In the genomic region with DNA sequence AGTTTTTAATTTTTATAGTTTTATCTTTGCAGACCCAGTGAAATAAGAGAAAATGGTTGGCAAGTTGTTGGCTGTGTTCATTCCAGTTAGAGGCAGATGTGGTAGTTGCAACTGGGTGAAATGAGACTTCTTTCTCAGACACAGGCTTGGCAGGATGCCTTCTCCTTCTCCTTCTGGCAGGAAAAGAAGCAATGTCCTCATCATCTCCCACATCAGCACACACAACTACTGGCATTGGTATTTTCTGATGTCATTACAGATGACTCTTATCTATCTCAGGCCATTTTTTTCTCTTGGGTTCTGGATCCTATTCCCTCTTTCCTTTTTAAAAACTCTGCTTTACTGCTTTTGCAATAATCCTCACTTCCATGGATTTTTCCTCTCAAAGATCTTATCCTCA, we compare ENCODE assay signal across 20 cellular contexts.
A peak's percentile ranks its signal among the peaks of the same experiment; 100 is the strongest.
DNase-seq lines count a peak whose midpoint lies in the region; ATAC-seq, FAIRE-seq and TF ChIP-seq lines count a peak whose summit lies in the region.
"Had no signal": no experiment of that assay in that cellular context is flagged by ENCODE, and none has a peak within 500 bp of the region (broad histone marks: within the 10 kb centered on the region; RNA-seq: fewer than 3 reads in every experiment).

No MANE protein-coding gene starts in this region.

- no peak overlapping the region for H4K5ac ChIP-seq in H1 (ENCODE audit: insufficient read length, low read depth, low read length)

- no peaks in the 10 kb centered on the region for H3K79me2 ChIP-seq in H1 (ENCODE audit: control insufficient read depth in 1 of 2, insufficient read depth in 2 of 2, low read length in 2 of 2)
- no peaks in the 10 kb centered on the region for H3K79me2 ChIP-seq in hepatocyte

- no peak overlapping the region for H4K91ac ChIP-seq in H1 (replicated peaks; ENCODE audit: insufficient read length, low read length)

- H2BK5ac ChIP-seq in H1 (ENCODE audit: low read depth, low read length) = no peak overlapping the region

- TF ChIP-seq POLR2A in H1 (IDR thresholded peaks at IDR 0.05; ENCODE audit: control extremely low read depth in 1 of 2, low read depth in 2 of 2, low read length in 2 of 2) = no peak
- no peak for TF ChIP-seq POLR2A in testis (IDR thresholded peaks at IDR 0.05)

- H3K4me2 ChIP-seq in H1 (ENCODE audit: insufficient read depth in 1 of 2, low read depth in 2 of 2, low read length in 2 of 2) (no peak overlapping the region), hepatocyte (no peak overlapping the region)

- H3K27ac ChIP-seq in H1 (ENCODE audit: low read depth, low read length) (no peak overlapping the region), hepatocyte (peak overlapping the region; percentile 23), testis (no peak overlapping the region)
- H3K27ac ChIP-seq: esophagus muscularis mucosa, uterus had no signal

- H2BK15ac ChIP-seq in H1 (ENCODE audit: low read length) = no peak overlapping the region

- peak; percentile 87 for DNase-seq in AG04449 (ENCODE audit: low read depth, low spot score)
- peak; percentile 64 for DNase-seq in LHCN-M2 (ENCODE audit: low read depth)
- DNase-seq in H1 (ENCODE audit: low read depth in 1 of 2, low spot score in 2 of 2) = no peak
- peak; percentile 48 for DNase-seq in hepatocyte (ENCODE audit: low spot score)
- DNase-seq in testis = no peak
- no peak for DNase-seq in NCI-H2029 treated with DMSO at 0.1 percent for 48 hours (lab: John Stamatoyannopoulos, UW)
- no peak for DNase-seq in HCEC 1CT
- DNase-seq: activated CD4-positive, alpha-beta T cell treated with anti-CD3 and anti-CD28 coated beads for 1 hour; AML-193; H9; NCI-H1694; NCI-H524; stimulated activated naive B cell treated with anti-CD40 and anti-IgM and Interleukin-4, amounts not matched to agents 10 μg/mL and 1 μg/mL and 100 μg/mL, for 72 hours; T-helper 17 cell had no signal

- no peak overlapping the region for H2BK120ac ChIP-seq in H1 (replicated peaks; ENCODE audit: low read depth, low read length)

- ATAC-seq in GM21529 (IDR thresholded peaks at IDR 0.05; ENCODE audit: unreplicated experiment) = no peak
- ATAC-seq: activated naive CD4-positive, alpha-beta T cell treated with anti-CD3 and anti-CD28 coated beads, Interleukin-2, amount 50 U/mL, for 72 hours; stimulated activated naive B cell treated with anti-CD40 and anti-IgM and Interleukin-4, amounts not matched to agents 10 μg/mL and 1 μg/mL and 100 μg/mL, for 72 hours; T-helper 17 cell had no signal

- H2BK12ac ChIP-seq in H1 (ENCODE audit: low read depth, low read length) = no peak overlapping the region

- no peaks in the 10 kb centered on the region for H3K79me1 ChIP-seq in H1 (ENCODE audit: low read depth, low read length)

- no peak overlapping the region for H2AK5ac ChIP-seq in H1 (ENCODE audit: low read depth, low read length)

- TF ChIP-seq CTCF in AG04449 (IDR thresholded peaks at IDR 0.05; ENCODE audit: insufficient read depth, low read length, missing control alignments) = no peak
- no peak for TF ChIP-seq CTCF in H1 (IDR thresholded peaks at IDR 0.05; ENCODE audit: control extremely low read depth in 1 of 3, insufficient read depth in 1 of 3, low read depth in 1 of 3, low read length in 3 of 3)
- no peak for TF ChIP-seq CTCF in hepatocyte (IDR thresholded peaks at IDR 0.05; ENCODE audit: poor library complexity)
- TF ChIP-seq CTCF in testis (IDR thresholded peaks at IDR 0.05) = no peak

- no peak overlapping the region for H3K4ac ChIP-seq in H1 (replicated peaks; ENCODE audit: insufficient read length, low read depth, low read length)

- H3K4me3 ChIP-seq in AG04449 (ENCODE audit: low read depth, low read length) (no peak overlapping the region), H1 (ENCODE audit: extremely low read depth in 1 of 4, insufficient read depth in 2 of 4, low read depth in 3 of 4, low read length in 4 of 4) (no peak overlapping the region), hepatocyte (no peak overlapping the region), testis (no peak overlapping the region)
- H3K4me3 ChIP-seq: esophagus muscularis mucosa, uterus had no signal

- H3K36me3 ChIP-seq in H1 (ENCODE audit: control insufficient read depth in 2 of 4, insufficient read depth in 4 of 4, low read length in 3 of 4) = no peaks in the 10 kb centered on the region
- no peaks in the 10 kb centered on the region for H3K36me3 ChIP-seq in hepatocyte (replicated peaks; ENCODE audit: insufficient read depth, low read depth)
- H3K36me3 ChIP-seq in testis (ENCODE audit: low read depth, missing control alignments) = no peaks in the 10 kb centered on the region
- H3K36me3 ChIP-seq: esophagus muscularis mucosa, uterus had no signal

- H2BK20ac ChIP-seq in H1 (ENCODE audit: low read length) = 0 out of 2 replicates have a peak overlapping the region, but pooled peaks have one; percentile 37

- no peaks in the 10 kb centered on the region for H3K23me2 ChIP-seq in H1 (ENCODE audit: low read depth, low read length)

- POLR2A ChIA-PET in AG04449 (lab: Yijun Ruan, JAX) (no interaction called here), H1 (lab: Charles Lee; ENCODE audit: partially characterized antibody) (no interaction called here)

- no peak for FAIRE-seq in H1 (lab: Jason Lieb, UNC)
- FAIRE-seq: colon, D721Med had no signal

- H3K18ac ChIP-seq in H1 (ENCODE audit: extremely low read depth, low read length) = no peak overlapping the region

- H4K8ac ChIP-seq in H1 (ENCODE audit: extremely low read depth, insufficient read depth, low read length) = no peak overlapping the region

- H3K14ac ChIP-seq in H1 (ENCODE audit: insufficient read length) = no peak overlapping the region

- CTCF ChIA-PET in AG04449 (lab: Yijun Ruan, JAX) = interaction anchor here (0.7 kb wide), 1 partner anchor 12 kb away, joined by 3 read pairs; no protein-coding TSS in a partner anchor
- CTCF ChIA-PET in H1 (lab: Charles Lee; ENCODE audit: partially characterized antibody) = no interaction called here

- H3K27me3 ChIP-seq in H1 (replicated peaks in 1 of 4; ENCODE audit: control insufficient read depth in 3 of 4, extremely low read depth in 1 of 4, insufficient read depth in 3 of 4, low read length in 3 of 4) (no peaks in the 10 kb centered on the region), hepatocyte (no peaks in the 10 kb centered on the region), testis (no peaks in the 10 kb centered on the region)
- H3K27me3 ChIP-seq: esophagus muscularis mucosa, uterus had no signal

- no peak overlapping the region for H3K9ac ChIP-seq in H1 (replicated peaks in 1 of 4; ENCODE audit: extremely low read depth in 1 of 4, low read depth in 3 of 4, low read length in 3 of 4)

- intact Hi-C loops in testis (cut with DNase I; ENCODE audit: low total_unique reads) = no loop called here

- no peak for TF ChIP-seq EP300 in H1 (IDR thresholded peaks at IDR 0.05; ENCODE audit: borderline replicate concordance in 1 of 2, low read depth in 2 of 2, low read length in 2 of 2)

- H3K56ac ChIP-seq in H1 (replicated peaks; ENCODE audit: insufficient read length, low read depth, low read length) = no peak overlapping the region

- no peak overlapping the region for H3K23ac ChIP-seq in H1 (ENCODE audit: insufficient read length)

- H4K20me1 ChIP-seq in H1 (replicated peaks in 1 of 2; ENCODE audit: control insufficient read depth in 1 of 2, insufficient read depth in 2 of 2, low read length in 2 of 2) (no peaks in the 10 kb centered on the region), hepatocyte (ENCODE audit: insufficient read depth, poor library complexity, severe bottlenecking) (no peaks in the 10 kb centered on the region)

- H3K4me1 ChIP-seq in H1 (replicated peaks in 1 of 4; ENCODE audit: control insufficient read depth in 3 of 4, insufficient read depth in 4 of 4, low read length in 3 of 4) (peaks cover 0 to 3% (median 0%) of the 10 kb centered on the region in 4 experiments; a peak in 1 of 7 replicates), hepatocyte (ENCODE audit: insufficient read depth) (no peaks in the 10 kb centered on the region), testis (no peaks in the 10 kb centered on the region)
- H3K4me1 ChIP-seq: esophagus muscularis mucosa, uterus had no signal

- H3K9me3 ChIP-seq in H1 (ENCODE audit: insufficient read depth in 2 of 2, low read depth in 1 of 2, low read length in 1 of 2) = no peaks in the 10 kb centered on the region
- no peaks in the 10 kb centered on the region for H3K9me3 ChIP-seq in hepatocyte (ENCODE audit: low read depth)
- H3K9me3 ChIP-seq in testis = no peaks in the 10 kb centered on the region
- H3K9me3 ChIP-seq: esophagus muscularis mucosa, uterus had no signal

- no peaks in the 10 kb centered on the region for H3K9me2 ChIP-seq in hepatocyte (replicated peaks; ENCODE audit: insufficient read depth)

- no peak for TF ChIP-seq RAD21 in H1 (IDR thresholded peaks at IDR 0.05 in 1 of 2, conservative IDR thresholded peaks at IDR 0.05 in 1 of 2; ENCODE audit: low read depth in 2 of 2, low read length in 2 of 2)

- H2AFZ ChIP-seq in H1 (ENCODE audit: low read length) (no peak overlapping the region), hepatocyte (no peak overlapping the region)

TF ChIP-seq in H1, 55 proteins besides CTCF, POLR2A, EP300 and RAD21 (continues in another document):
- no peak for TF ChIP-seq TBP (IDR thresholded peaks at IDR 0.05; ENCODE audit: low read depth, low read length)
- TF ChIP-seq, protein P1, sequence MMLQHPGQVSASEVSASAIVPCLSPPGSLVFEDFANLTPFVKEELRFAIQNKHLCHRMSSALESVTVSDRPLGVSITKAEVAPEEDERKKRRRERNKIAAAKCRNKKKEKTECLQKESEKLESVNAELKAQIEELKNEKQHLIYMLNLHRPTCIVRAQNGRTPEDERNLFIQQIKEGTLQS (IDR thresholded peaks at IDR 0.05; ENCODE audit: insufficient read depth, low read depth, low read length) = no peak
- no peak for TF ChIP-seq RFX5 (IDR thresholded peaks at IDR 0.05; ENCODE audit: borderline replicate concordance, low read depth, low read length)
- TF ChIP-seq, protein P2, sequence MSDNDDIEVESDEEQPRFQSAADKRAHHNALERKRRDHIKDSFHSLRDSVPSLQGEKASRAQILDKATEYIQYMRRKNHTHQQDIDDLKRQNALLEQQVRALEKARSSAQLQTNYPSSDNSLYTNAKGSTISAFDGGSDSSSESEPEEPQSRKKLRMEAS (IDR thresholded peaks at IDR 0.05) = no peak
- TF ChIP-seq YY1 (IDR thresholded peaks at IDR 0.05; ENCODE audit: low read depth, low read length) = no peak
- TF ChIP-seq ATF2 (IDR thresholded peaks at IDR 0.05; ENCODE audit: low read length) = no peak
- TF ChIP-seq TCF12 (IDR thresholded peaks at IDR 0.05; ENCODE audit: low read depth, low read length) = no peak

Comparison
In these comparisons a context has a peak if more than half of its experiments do, and no peak if none do; other contexts are left out.
1. DNase-seq: peak in AG04449 (single experiment), LHCN-M2 (single experiment) and hepatocyte (single experiment); none in H1 (0 of 2), testis (single experiment), NCI-H2029 treated with DMSO at 0.1 percent for 48 hours (single experiment) and HCEC 1CT (single experiment).